Comparison of ENCODE assay signal across 13 cellular contexts in the genomic region with DNA sequence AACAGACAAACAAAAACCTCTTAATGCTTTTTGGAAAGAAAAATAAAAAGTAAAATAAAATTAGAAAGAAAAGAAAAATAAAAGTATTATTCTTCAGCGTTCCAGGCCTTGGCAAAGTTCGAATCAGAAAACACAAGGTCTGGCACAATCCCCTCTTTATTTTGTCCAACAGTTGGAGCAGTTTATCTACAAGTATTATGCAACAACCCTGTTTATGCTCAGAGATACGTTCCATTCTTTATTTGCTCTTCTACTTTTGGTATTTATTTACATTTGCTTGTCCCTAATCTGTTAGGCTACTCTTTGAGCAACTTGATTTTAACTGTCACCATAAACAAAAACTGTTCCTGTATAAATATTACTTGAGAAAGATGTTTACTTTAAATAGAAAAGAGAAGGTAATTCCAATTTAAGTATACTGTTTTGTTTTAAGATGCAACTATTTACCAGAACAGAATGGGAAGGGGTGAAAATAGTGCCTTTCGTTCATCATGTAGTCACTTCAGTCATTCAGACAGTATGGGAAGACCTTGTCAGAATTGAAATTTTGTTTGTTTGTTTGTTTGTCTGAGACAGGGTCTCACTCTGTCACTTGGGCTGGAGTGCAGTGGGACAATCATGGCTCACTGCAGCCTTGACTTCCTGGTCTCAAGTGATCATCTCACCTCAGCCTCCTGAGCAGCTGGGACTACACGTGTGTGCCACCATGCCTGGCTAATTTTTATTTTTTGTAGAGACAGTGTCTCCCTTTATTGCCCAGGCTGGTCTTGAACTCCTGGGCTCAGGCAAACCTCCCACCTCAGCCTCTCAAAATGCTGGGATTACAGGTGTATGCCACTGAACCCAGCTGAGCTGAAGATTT. TPM values are rescaled to one million over a fixed set of nuclear protein-coding genes. Genes with fewer than 3 reads are reported as not detected.
A peak's percentile ranks its signal among the peaks of the same experiment; 100 is the strongest.
DNase-seq lines count a peak whose midpoint lies in the region; ATAC-seq and TF ChIP-seq lines count a peak whose summit lies in the region.
"Had no signal": no experiment of that assay in that cellular context is flagged by ENCODE, and none has a peak within 500 bp of the region (broad histone marks: within the 10 kb centered on the region; RNA-seq: fewer than 3 reads in every experiment).

No MANE protein-coding gene starts in this region.

- peak in 1 of 2 donors; percentile 71 for TF ChIP-seq POLR2A in heart left ventricle (IDR thresholded peaks at IDR 0.05)
- no peak for TF ChIP-seq POLR2A in ovary (IDR thresholded peaks at IDR 0.05)
- peak in 1 of 2 donors; percentile 26 for TF ChIP-seq POLR2A in tibial nerve (IDR thresholded peaks at IDR 0.05)

- H3K27me3 Mint-ChIP-seq in type B pancreatic cell: peaks cover 5% of the 10 kb centered on the region

- DNase-seq in adipocyte (ENCODE audit: low read depth): no peak
- no peak for DNase-seq in heart left ventricle
- DNase-seq in ovary: no peak
- DNase-seq in tibial nerve (ENCODE audit: low spot score in 2 of 2): no peak
- no peak for DNase-seq in type B pancreatic cell (ENCODE audit: extremely low spot score, unreplicated experiment)
- no peak for DNase-seq in activated T-cell treated with anti-CD3 and anti-CD28 coated beads, Interleukin-2, amount 50 U/mL, for 1 hour
- DNase-seq in COR-L47 (lab: John Stamatoyannopoulos, UW): no peak
- DNase-seq: C1 segment of cervical spinal cord, foreskin fibroblast had no signal

- peaks cover 92% of the 10 kb centered on the region for H3K36me3 ChIP-seq in adipocyte (ENCODE audit: control insufficient read depth, insufficient read depth, low read length, severe bottlenecking)
- H3K36me3 ChIP-seq in heart left ventricle: peaks cover 6 to 99% (median 92%) of the 10 kb centered on the region in 9 donors
- no peaks in the 10 kb centered on the region for H3K36me3 ChIP-seq in ovary
- H3K36me3 ChIP-seq in tibial nerve: peaks cover 12 to 95% (median 16%) of the 10 kb centered on the region in 3 donors
- H3K36me3 ChIP-seq: neural progenitor cell had no signal

- TF ChIP-seq EP300 in ovary (IDR thresholded peaks at IDR 0.05): no peak
- peak; percentile 18 to 87 for TF ChIP-seq EP300 in tibial nerve (IDR thresholded peaks at IDR 0.05)

- H3K9me3 Mint-ChIP-seq in type B pancreatic cell: no peaks in the 10 kb centered on the region
- H3K9me3 Mint-ChIP-seq: neural progenitor cell had no signal

- peaks cover 3% of the 10 kb centered on the region for H3K36me3 Mint-ChIP-seq in type B pancreatic cell
- H3K36me3 Mint-ChIP-seq: neural progenitor cell had no signal

- peak in 3 of 4 donors; percentile 0 to 25 (median 17) for ATAC-seq in heart left ventricle
- ATAC-seq in HG03095 (IDR thresholded peaks at IDR 0.05; ENCODE audit: unreplicated experiment): no peak
- ATAC-seq: SK-N-SH treated with all-trans-retinoic acid at 6 μM for 48 hours had no signal

- intact Hi-C loops in heart left ventricle (cut with DNase I) (loop anchor here in 2 of 10 donors (2.0 to 5.0 kb wide), 2 partner anchors 92 to 94 kb away; no protein-coding TSS in a partner anchor), ovary (cut with DNase I) (loop anchor here in 2 of 4 donors (5.0 to 10.0 kb wide), 2 partner anchors 92 to 94 kb away; no protein-coding TSS in a partner anchor)

- H3K27ac ChIP-seq in heart left ventricle: peak overlapping the region in 11 of 12 donors; percentile 4 to 99 (median 35)
- peak overlapping the region; percentile 3 to 68 for H3K27ac ChIP-seq in ovary
- peak overlapping the region; percentile 89 to 98 (median 96) for H3K27ac ChIP-seq in tibial nerve
- H3K27ac ChIP-seq: neural progenitor cell, VCaP had no signal

- peaks cover 8% of the 10 kb centered on the region for H3K4me1 Mint-ChIP-seq in type B pancreatic cell (ENCODE audit: unreplicated experiment)

- no peak overlapping the region for H3K4me3 Mint-ChIP-seq in type B pancreatic cell
- H3K4me3 Mint-ChIP-seq: neural progenitor cell had no signal

- H3K9ac ChIP-seq in adipocyte (ENCODE audit: low read length): peak overlapping the region; percentile 98
- H3K9ac ChIP-seq: neural progenitor cell had no signal

- H3K4me1 ChIP-seq in adipocyte (ENCODE audit: control insufficient read depth, insufficient read depth, low read length) (peaks cover 50% of the 10 kb centered on the region), heart left ventricle (peaks cover 0 to 85% (median 54%) of the 10 kb centered on the region in 12 donors), ovary (ENCODE audit: insufficient read depth) (peaks cover 6% of the 10 kb centered on the region), tibial nerve (peaks cover 0 to 55% (median 18%) of the 10 kb centered on the region in 4 donors)
- H3K4me1 ChIP-seq: neural progenitor cell had no signal

- TF ChIP-seq CTCF in heart left ventricle (IDR thresholded peaks at IDR 0.05): no peak
- TF ChIP-seq CTCF in ovary (IDR thresholded peaks at IDR 0.05): no peak
- TF ChIP-seq CTCF in tibial nerve (IDR thresholded peaks at IDR 0.05): no peak
- TF ChIP-seq CTCF in type B pancreatic cell (conservative IDR thresholded peaks at IDR 0.05): no peak

- no peak overlapping the region for H3K27ac Mint-ChIP-seq in type B pancreatic cell
- H3K27ac Mint-ChIP-seq: neural progenitor cell had no signal

- H3K4me3 ChIP-seq in adipocyte (ENCODE audit: low read length): peak overlapping the region; percentile 97
- H3K4me3 ChIP-seq in heart left ventricle: peak overlapping the region in 9 of 12 donors; percentile 8 to 98 (median 86)
- H3K4me3 ChIP-seq in ovary: peak overlapping the region; percentile 74
- peak overlapping the region; percentile 63 to 96 (median 74) for H3K4me3 ChIP-seq in tibial nerve
- H3K4me3 ChIP-seq: neural progenitor cell had no signal

- H3K27me3 ChIP-seq in adipocyte (replicated peaks; ENCODE audit: control insufficient read depth, insufficient read depth, low read length) (no peaks in the 10 kb centered on the region), heart left ventricle (no peaks in the 10 kb centered on the region), ovary (no peaks in the 10 kb centered on the region), tibial nerve (no peaks in the 10 kb centered on the region)

- 38 to 48% (median 47%) methylated on average over 5 of the region's 5 CpGs for WGBS in heart left ventricle, 4 donors
- WGBS in ovary, 3 donors: 8 to 18% (median 11%) methylated on average over 5 of the region's 5 CpGs
- WGBS in tibial nerve, 2 donors: 30 to 33% methylated on average over 5 of the region's 5 CpGs

- no peaks in the 10 kb centered on the region for H3K9me3 ChIP-seq in adipocyte (ENCODE audit: control insufficient read depth, low read length)
- H3K9me3 ChIP-seq in heart left ventricle: no peaks in the 10 kb centered on the region
- no peaks in the 10 kb centered on the region for H3K9me3 ChIP-seq in ovary
- H3K9me3 ChIP-seq in tibial nerve: no peaks in the 10 kb centered on the region

RNA-seq across cellular contexts. Expression of a gene that starts 5.7 kb away (rescaled TPM):
- total RNA-seq in heart left ventricle (1,000 to 10,000 TPM in 2 of 9 donors, 100 to 1,000 TPM in 5, 10 to 100 TPM in 2; 45.6 to 4,362 (median 173) TPM), ovary (100 to 1,000 TPM in 4 of 7 donors, 10 to 100 TPM in 3; 45.9 to 718 (median 185) TPM), tibial nerve (100 to 1,000 TPM; 490 to 939 (median 827) TPM), type B pancreatic cell (ENCODE audit: low replicate concordance) (11.7 and 18.3 TPM in 2 replicates)
- polyA plus RNA-seq in heart left ventricle (100 to 1,000 TPM; 116 to 724 TPM), ovary (100 to 1,000 TPM; 156 to 204 TPM)

Comparison
In these comparisons a context has a peak if more than half of its experiments do, and no peak if none do; other contexts are left out.
1. H3K27ac ChIP-seq: peak in every context shown above with its lines; median percentile 96 in tibial nerve; 36 in ovary; 35 in heart left ventricle.